17 cellular contexts compared by ENCODE assay signal in the genomic region with DNA sequence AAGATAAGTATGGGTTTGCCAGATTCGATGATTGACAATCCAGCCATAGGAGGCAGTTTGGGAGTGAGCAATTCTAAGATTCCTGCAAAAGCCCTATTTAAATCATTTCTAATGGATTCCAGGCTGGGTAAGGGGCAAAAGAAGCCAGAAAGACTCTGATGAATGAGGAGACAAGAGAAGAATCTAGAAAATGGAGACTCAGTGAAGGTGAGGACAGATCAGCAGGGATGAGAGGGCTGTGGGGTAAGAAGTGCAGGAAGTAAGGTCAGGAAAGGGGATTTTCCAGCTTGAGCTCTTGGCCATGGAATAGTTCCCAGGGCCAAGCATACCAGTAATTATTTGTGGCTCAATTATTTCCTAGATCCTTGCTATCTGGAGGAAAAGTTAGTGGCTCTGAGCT.
DNase-seq lines count a peak whose midpoint lies in the region; ATAC-seq, FAIRE-seq and TF ChIP-seq lines count a peak whose summit lies in the region.
"Had no signal": no experiment of that assay in that cellular context is flagged by ENCODE, and none has a peak within 500 bp of the region (broad histone marks: within the 10 kb centered on the region; RNA-seq: fewer than 3 reads in every experiment).

No MANE protein-coding gene starts in this region.

- H3K4me1 ChIP-seq in subcutaneous abdominal adipose tissue (ENCODE audit: control insufficient read depth in 5 of 5, insufficient read depth in 5 of 5, low read length in 5 of 5), result peaks cover 8 to 18% (median 9%) of the 10 kb centered on the region in 5 donors

- no peaks in the 10 kb centered on the region for H3K36me3 ChIP-seq in bronchial epithelial cell (ENCODE audit: control insufficient read depth, insufficient read depth, low read length)
- H3K36me3 ChIP-seq in subcutaneous abdominal adipose tissue (ENCODE audit: control insufficient read depth in 5 of 5, insufficient read depth in 5 of 5, low read length in 5 of 5), result no peaks in the 10 kb centered on the region

- ATAC-seq in HG03175 (IDR thresholded peaks at IDR 0.05; ENCODE audit: unreplicated experiment), result no peak
- ATAC-seq: activated CD8-positive, alpha-beta T cell treated with anti-CD3 and anti-CD28 coated beads, Interleukin-2, amount 10 ng/mL, durations not matched to agents 7 days and 5 days; natural killer cell had no signal

- H3K9me3 ChIP-seq in subcutaneous abdominal adipose tissue (ENCODE audit: control insufficient read depth in 5 of 5, low read length in 5 of 5), result no peaks in the 10 kb centered on the region
- H3K9me3 ChIP-seq: Caco-2 had no signal

- H3K27me3 ChIP-seq in bronchial epithelial cell (ENCODE audit: control insufficient read depth, insufficient read depth, low read length) (no peaks in the 10 kb centered on the region), subcutaneous abdominal adipose tissue (ENCODE audit: control insufficient read depth in 5 of 5, insufficient read depth in 4 of 5, low read length in 5 of 5) (no peaks in the 10 kb centered on the region)

- DNase-seq in DMS53 (lab: John Stamatoyannopoulos, UW), result peak; percentile 1
- DNase-seq in DMS53 treated with DMSO at 0.1 percent for 48 hours (lab: John Stamatoyannopoulos, UW; ENCODE audit: unreplicated experiment), result no peak
- peak; percentile 33 for DNase-seq in bronchial epithelial cell (ENCODE audit: low read depth)
- DNase-seq in kidney tubule cell (ENCODE audit: low spot score), result peak; percentile 72
- no peak for DNase-seq in activated effector memory CD4-positive, alpha-beta T cell treated with anti-CD3 and anti-CD28 coated beads, Interleukin-2, amount 50 U/mL, for 16 hours
- DNase-seq in posterior vena cava (ENCODE audit: low spot score), result no peak
- DNase-seq: activated CD8-positive, alpha-beta T cell treated with anti-CD3 and anti-CD28 coated beads, Interleukin-2, amount 10 ng/mL, durations not matched to agents 7 days and 5 days; activated naive CD4-positive, alpha-beta T cell; Caco-2; central memory CD4-positive, alpha-beta T cell; KBM-7; natural killer cell; NCI-H1930; NCI-H748 treated with DMSO at 0.1 percent for 48 hours had no signal

- TF ChIP-seq CTCF in bronchial epithelial cell (IDR thresholded peaks at IDR 0.05; ENCODE audit: insufficient read depth, low read length, severe bottlenecking), result no peak

- intact Hi-C loops in posterior vena cava (cut with DNase I), result no loop called here

- H3K27ac ChIP-seq in subcutaneous abdominal adipose tissue (ENCODE audit: low read depth, low read length), result peak overlapping the region; percentile 65
- H3K27ac ChIP-seq: 22Rv1 had no signal

- H3K9ac ChIP-seq in subcutaneous abdominal adipose tissue (ENCODE audit: low read length in 5 of 5), result no peak overlapping the region

- H3K4me3 ChIP-seq in bronchial epithelial cell (ENCODE audit: low read depth, low read length) (no peak overlapping the region), subcutaneous abdominal adipose tissue (ENCODE audit: low read depth in 1 of 5, low read length in 5 of 5) (no peak overlapping the region)

- no peak for FAIRE-seq in bronchial epithelial cell (lab: Jason Lieb, UNC)

Comparison
In these comparisons a context has a peak if more than half of its experiments do, and no peak if none do; other contexts are left out.
1. DNase-seq: peak in DMS53 (single experiment), bronchial epithelial cell (single experiment) and kidney tubule cell (single experiment); none in DMS53 treated with DMSO at 0.1 percent for 48 hours (single experiment), activated effector memory CD4-positive, alpha-beta T cell treated with anti-CD3 and anti-CD28 coated beads, Interleukin-2, amount 50 U/mL, for 16 hours (single experiment) and posterior vena cava (single experiment).